Comparison of ENCODE assay signal across 1 cellular context in the genomic region with DNA sequence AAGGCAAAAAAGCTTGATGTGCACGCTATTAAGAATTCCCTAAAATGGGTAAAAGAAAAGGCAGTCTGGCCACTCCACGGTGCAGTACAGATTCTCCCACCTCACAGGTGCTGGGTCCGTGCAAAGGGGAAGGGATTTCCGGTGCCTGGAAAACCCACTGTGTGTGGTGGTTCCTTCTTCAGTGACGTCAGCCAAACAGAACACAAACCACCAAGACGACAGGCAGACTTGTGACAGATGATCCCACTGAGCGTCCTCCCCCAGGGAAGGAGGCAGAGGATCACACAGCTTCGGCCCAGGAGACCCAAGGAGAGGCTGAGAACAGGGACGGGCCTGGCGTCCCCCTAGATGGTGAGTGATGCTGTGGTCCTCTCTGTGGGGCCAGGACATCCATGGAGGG.
TF ChIP-seq lines count a peak whose summit lies in the region.

No MANE protein-coding gene starts in this region.

TF ChIP-seq in HepG2, 621 proteins besides CTCF, POLR2A, EP300 and RAD21 (continued from another document):
- TF ChIP-seq, protein P1, sequence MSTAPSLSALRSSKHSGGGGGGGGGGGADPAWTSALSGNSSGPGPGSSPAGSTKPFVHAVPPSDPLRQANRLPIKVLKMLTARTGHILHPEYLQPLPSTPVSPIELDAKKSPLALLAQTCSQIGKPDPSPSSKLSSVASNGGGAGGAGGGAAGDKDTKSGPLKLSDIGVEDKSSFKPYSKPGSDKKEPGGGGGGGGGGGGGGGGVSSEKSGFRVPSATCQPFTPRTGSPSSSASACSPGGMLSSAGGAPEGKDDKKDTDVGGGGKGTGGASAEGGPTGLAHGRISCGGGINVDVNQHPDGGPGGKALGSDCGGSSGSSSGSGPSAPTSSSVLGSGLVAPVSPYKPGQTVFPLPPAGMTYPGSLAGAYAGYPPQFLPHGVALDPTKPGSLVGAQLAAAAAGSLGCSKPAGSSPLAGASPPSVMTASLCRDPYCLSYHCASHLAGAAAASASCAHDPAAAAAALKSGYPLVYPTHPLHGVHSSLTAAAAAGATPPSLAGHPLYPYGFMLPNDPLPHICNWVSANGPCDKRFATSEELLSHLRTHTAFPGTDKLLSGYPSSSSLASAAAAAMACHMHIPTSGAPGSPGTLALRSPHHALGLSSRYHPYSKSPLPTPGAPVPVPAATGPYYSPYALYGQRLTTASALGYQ (CRISPR knock-in tag; IDR thresholded peaks at IDR 0.05) = no peak
- no peak for TF ChIP-seq SRY (CRISPR knock-in tag; IDR thresholded peaks at IDR 0.05)
- no peak for TF ChIP-seq MBD4 (IDR thresholded peaks at IDR 0.05; ENCODE audit: borderline replicate concordance, low read length)
